In the genomic region with DNA sequence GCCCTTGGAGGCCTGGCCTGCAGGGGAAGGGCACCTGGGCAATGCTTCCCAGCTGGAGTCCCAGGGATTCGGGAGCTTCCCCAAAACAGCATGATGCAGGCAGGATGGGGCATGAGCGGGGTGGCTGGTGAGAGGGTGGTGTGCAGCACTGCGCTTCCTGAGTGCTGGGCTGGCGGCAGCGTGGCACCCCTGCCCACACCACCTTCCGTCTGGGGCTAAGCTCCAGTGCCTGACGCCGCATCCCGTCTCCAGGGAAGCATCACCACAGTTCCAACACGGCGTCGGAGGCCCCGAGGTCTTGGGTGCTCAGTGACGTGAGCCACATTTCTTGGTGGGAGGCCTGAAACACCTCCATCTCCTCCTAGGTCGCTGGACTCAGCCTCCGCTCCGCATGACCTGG, we compare ENCODE assay signal across 16 cellular contexts. TPM values are rescaled to one million over a fixed set of nuclear protein-coding genes. Genes with fewer than 3 reads are reported as not detected.
DNase-seq lines count a peak whose midpoint lies in the region; ATAC-seq and TF ChIP-seq lines count a peak whose summit lies in the region.
"Had no signal": no experiment of that assay in that cellular context is flagged by ENCODE, and none has a peak within 500 bp of the region (broad histone marks: within the 10 kb centered on the region; RNA-seq: fewer than 3 reads in every experiment).

No MANE protein-coding gene starts in this region.

- H3K27ac Mint-ChIP-seq in Caco-2 (ENCODE audit: unreplicated experiment): peak overlapping the region; percentile 37
- H3K27ac Mint-ChIP-seq: activated T-helper 1 cell treated with anti-CD3 and anti-CD28 coated beads, Interleukin-12 subunit alpha, Interleukin-12 subunit beta, Interleukin-2, Interleukin-4 antibody, amounts not matched to agents 30 ng/mL and 10 ng/mL and 1 ng/mL, durations not matched to agents 14 hours and 24 hours and 36 hours had no signal

- H3K4me1 Mint-ChIP-seq in Caco-2 (ENCODE audit: low read depth, unreplicated experiment): peaks cover 19% of the 10 kb centered on the region
- H3K4me1 Mint-ChIP-seq in activated T-cell treated with anti-CD3 and anti-CD28 coated beads, Interleukin-2, amount 50 U/mL, for 4 hours (ENCODE audit: low read depth): peaks cover 16% of the 10 kb centered on the region

- H3K4me3 ChIP-seq in Caco-2 (ENCODE audit: low read depth, low read length) (no peak overlapping the region), ascending aorta (no peak overlapping the region), gastroesophageal sphincter (no peak overlapping the region), skeletal muscle tissue (ENCODE audit: low read length in 3 of 3) (no peak overlapping the region)

- POLR2A ChIA-PET in Caco-2 (lab: Charles Lee): no interaction called here

- BruUV-seq in Caco-2 (replicated peaks; lab: Mats Ljungman, UMichigan): no TSS peak

- peaks cover 19% of the 10 kb centered on the region for H3K4me1 ChIP-seq in Caco-2
- peaks cover 40 to 76% of the 10 kb centered on the region in 2 donors for H3K4me1 ChIP-seq in ascending aorta
- peaks cover 12 to 98% (median 66%) of the 10 kb centered on the region in 3 donors for H3K4me1 ChIP-seq in gastroesophageal sphincter
- H3K4me1 ChIP-seq in skeletal muscle tissue (ENCODE audit: control insufficient read depth in 3 of 3, insufficient read depth in 3 of 3, low read length in 3 of 3): peaks cover 86 to 100% (median 98%) of the 10 kb centered on the region in 3 donors

- H3K36me3 ChIP-seq in Caco-2 (ENCODE audit: control insufficient read depth, insufficient read depth, low read length): no peaks in the 10 kb centered on the region
- no peaks in the 10 kb centered on the region for H3K36me3 ChIP-seq in ascending aorta
- peaks cover 0 to 9% of the 10 kb centered on the region in 2 donors for H3K36me3 ChIP-seq in gastroesophageal sphincter
- no peaks in the 10 kb centered on the region for H3K36me3 ChIP-seq in skeletal muscle tissue (ENCODE audit: control insufficient read depth in 3 of 3, insufficient read depth in 3 of 3, low read length in 3 of 3)

- H3K27me3 ChIP-seq in Caco-2 (replicated peaks; ENCODE audit: control insufficient read depth, insufficient read depth, low read length) (no peaks in the 10 kb centered on the region), ascending aorta (no peaks in the 10 kb centered on the region), gastroesophageal sphincter (no peaks in the 10 kb centered on the region), skeletal muscle tissue (ENCODE audit: control insufficient read depth in 3 of 3, insufficient read depth in 3 of 3, low read length in 3 of 3) (no peaks in the 10 kb centered on the region)

- H3K27me3 Mint-ChIP-seq in Caco-2 (ENCODE audit: insufficient read depth, unreplicated experiment): no peaks in the 10 kb centered on the region
- no peaks in the 10 kb centered on the region for H3K27me3 Mint-ChIP-seq in activated T-cell treated with anti-CD3 and anti-CD28 coated beads, Interleukin-2, amount 50 U/mL, for 4 hours (ENCODE audit: low read depth)

- intact Hi-C loops in Caco-2 (cut with micrococcal nuclease; ENCODE audit: unreplicated experiment): no loop called here
- intact Hi-C loops in ascending aorta (cut with DNase I): loop anchor here (5.0 kb wide), 1 partner anchor 38 kb away; no protein-coding TSS in a partner anchor

- DNase-seq in Caco-2 (no peak), ascending aorta (ENCODE audit: low spot score in 2 of 2) (no peak), NCI-H2196 treated with DMSO at 0.1 percent for 48 hours (lab: John Stamatoyannopoulos, UW; ENCODE audit: unreplicated experiment) (no peak)
- no peak for DNase-seq in stimulated activated naive CD8-positive, alpha-beta T cell treated with anti-CD3 and anti-CD28 coated beads, Interleukin-15, Interleukin-2, amounts not matched to agents 100 U/mL and 50 U/mL, for 24 hours
- no peak for DNase-seq in activated T-cell treated with anti-CD3 and anti-CD28 coated beads, Interleukin-2, amount 50 U/mL, for 4 hours
- DNase-seq: activated CD4-positive, alpha-beta T cell treated with anti-CD3 and anti-CD28 coated beads, Interleukin-2, amount 50 U/mL, for 1 hour; foreskin fibroblast; mesendoderm; NCI-H2081; NCI-H82; SHP77 treated with DMSO at 0.1 percent for 48 hours had no signal

- H3K27ac ChIP-seq in ascending aorta (peak overlapping the region; percentile 91 to 96), gastroesophageal sphincter (peak overlapping the region in 3 of 4 donors; percentile 95 to 98 (median 97)), skeletal muscle tissue (ENCODE audit: low read depth, low read length) (peak overlapping the region; percentile 90)

- peak overlapping the region; percentile 3 to 58 (median 21) for H3K9ac ChIP-seq in skeletal muscle tissue (ENCODE audit: low read depth in 1 of 3, low read length in 3 of 3)

- no peak overlapping the region for H3K4me3 Mint-ChIP-seq in Caco-2 (ENCODE audit: unreplicated experiment)
- no peak overlapping the region for H3K4me3 Mint-ChIP-seq in activated T-cell treated with anti-CD3 and anti-CD28 coated beads, Interleukin-2, amount 50 U/mL, for 4 hours
- H3K4me3 Mint-ChIP-seq: activated T-helper 1 cell treated with anti-CD3 and anti-CD28 coated beads, Interleukin-12 subunit alpha, Interleukin-12 subunit beta, Interleukin-2, Interleukin-4 antibody, amounts not matched to agents 30 ng/mL and 10 ng/mL and 1 ng/mL, durations not matched to agents 14 hours and 24 hours and 36 hours had no signal

- CTCF ChIA-PET in Caco-2 (lab: Charles Lee): no interaction called here

- no peak for TF ChIP-seq POLR2A in gastroesophageal sphincter (IDR thresholded peaks at IDR 0.05)

- peaks cover 6% of the 10 kb centered on the region for H3K36me3 Mint-ChIP-seq in Caco-2 (ENCODE audit: insufficient read depth, unreplicated experiment)
- H3K36me3 Mint-ChIP-seq in activated T-cell treated with anti-CD3 and anti-CD28 coated beads, Interleukin-2, amount 50 U/mL, for 4 hours (ENCODE audit: insufficient read depth): peaks cover 10% of the 10 kb centered on the region

- WGBS in gastroesophageal sphincter (ENCODE audit: low coverage in 1 of 2), 2 donors: no CpG with 5 or more reads among the region's 17 CpGs

- ATAC-seq in gastroesophageal sphincter: no peak
- ATAC-seq in stimulated activated naive CD8-positive, alpha-beta T cell treated with anti-CD3 and anti-CD28 coated beads, Interleukin-15, Interleukin-2, amounts not matched to agents 100 U/mL and 50 U/mL, for 24 hours: no peak
- no peak for ATAC-seq in HG03432 (IDR thresholded peaks at IDR 0.05; ENCODE audit: unreplicated experiment)
- ATAC-seq in activated T-cell treated with anti-CD3 and anti-CD28 coated beads, Interleukin-2, amount 50 U/mL, for 4 hours: no peak

- TF ChIP-seq CTCF in Caco-2 (IDR thresholded peaks at IDR 0.05; ENCODE audit: insufficient read depth in 1 of 2, low read depth in 1 of 2, low read length in 1 of 2, severe bottlenecking in 1 of 2, unreplicated experiment in 1 of 2) (no peak), ascending aorta (IDR thresholded peaks at IDR 0.05) (no peak), gastroesophageal sphincter (IDR thresholded peaks at IDR 0.05) (no peak)

- no peaks in the 10 kb centered on the region for H3K9me3 ChIP-seq in Caco-2
- H3K9me3 ChIP-seq in ascending aorta: no peaks in the 10 kb centered on the region
- no peaks in the 10 kb centered on the region for H3K9me3 ChIP-seq in gastroesophageal sphincter
- H3K9me3 ChIP-seq in skeletal muscle tissue (ENCODE audit: control insufficient read depth in 3 of 3, low read length in 3 of 3): no peaks in the 10 kb centered on the region

- H3K9me3 Mint-ChIP-seq in Caco-2 (ENCODE audit: unreplicated experiment): no peaks in the 10 kb centered on the region
- H3K9me3 Mint-ChIP-seq in activated T-cell treated with anti-CD3 and anti-CD28 coated beads, Interleukin-2, amount 50 U/mL, for 4 hours: no peaks in the 10 kb centered on the region
- H3K9me3 Mint-ChIP-seq: activated T-helper 1 cell treated with anti-CD3 and anti-CD28 coated beads, Interleukin-12 subunit alpha, Interleukin-12 subunit beta, Interleukin-2, Interleukin-4 antibody, amounts not matched to agents 30 ng/mL and 10 ng/mL and 1 ng/mL, durations not matched to agents 14 hours and 24 hours and 36 hours had no signal

- no peak for TF ChIP-seq EP300 in gastroesophageal sphincter (IDR thresholded peaks at IDR 0.05)

RNA-seq across cellular contexts. Expression of a gene that starts 13.8 kb away (rescaled TPM):
- 45.5 and 64.1 TPM in 2 replicates for total RNA-seq in Caco-2 (2022)
- 98.6 TPM for total RNA-seq in ascending aorta
- 100 to 1,000 TPM in 1 of 4 donors, 10 to 100 TPM in 3; 70.9 to 234 (median 85.9) TPM for total RNA-seq in gastroesophageal sphincter
- 18.8 TPM for total RNA-seq in skeletal muscle tissue
- total RNA-seq in activated T-cell treated with anti-CD3 and anti-CD28 coated beads, Interleukin-2, amount 50 U/mL, for 4 hours: 1 to 10 TPM; 1.9 to 7.3 (median 4.3) TPM

RNA-seq across cellular contexts. Expression of a gene that starts 53.3 kb away (rescaled TPM):
- total RNA-seq in Caco-2 (2022) (0.49 and 0.50 TPM in 2 replicates), ascending aorta (116 TPM), gastroesophageal sphincter (1 to 10 TPM; 1.6 to 4.1 (median 2.8) TPM), skeletal muscle tissue (6.8 TPM)
- total RNA-seq in activated T-cell treated with anti-CD3 and anti-CD28 coated beads, Interleukin-2, amount 50 U/mL, for 4 hours: under 1 TPM; 0.13 to 0.24 (median 0.13) TPM
- total RNA-seq: activated T-helper 1 cell treated with anti-CD3 and anti-CD28 coated beads, Interleukin-12 subunit alpha, Interleukin-12 subunit beta, Interleukin-2, Interleukin-4 antibody, amounts not matched to agents 30 ng/mL and 10 ng/mL and 1 ng/mL, durations not matched to agents 14 hours and 24 hours and 36 hours; HT1080 had no signal

Comparison
In these comparisons a context has a peak if more than half of its experiments do, and no peak if none do; other contexts are left out.
1. RNA of a gene that starts 53.3 kb away (total RNA-seq): 116 TPM in ascending aorta (single experiment); 6.8 TPM in skeletal muscle tissue (single experiment), 1.6 to 4.1 TPM in gastroesophageal sphincter, 0.49 to 0.50 TPM in Caco-2 and 0.13 to 0.24 TPM in activated T-cell treated with anti-CD3 and anti-CD28 coated beads, Interleukin-2, amount 50 U/mL, for 4 hours; every median in the first group is over 10 times any median in the second.
2. Peak in every context shown above with its lines, with median percentiles within 50 percentile points of each other: H3K27ac ChIP-seq.